In genomic region chr1:107058245-107059032, GRCh38 we compare ENCODE assay signal across 8 cellular contexts. TPM values are rescaled to one million over a fixed set of nuclear protein-coding genes. Genes with fewer than 3 reads are reported as not detected.
DNase-seq lines count a peak whose midpoint lies in the region; ATAC-seq and TF ChIP-seq lines count a peak whose summit lies in the region.

No MANE protein-coding gene starts in this region.

- H3K9ac ChIP-seq in BLaER1: peak overlapping the region; percentile 95

- no peaks in the 10 kb centered on the region for H4K20me1 ChIP-seq in BLaER1

- H3K9me3 ChIP-seq in BLaER1: no peaks in the 10 kb centered on the region
- no peaks in the 10 kb centered on the region for H3K9me3 ChIP-seq in HAP-1
- no peaks in the 10 kb centered on the region for H3K9me3 ChIP-seq in lower lobe of right lung

- in situ Hi-C loops in HAP-1 (cut with MboI; ENCODE audit: low sequenced_read_pairs): no loop called here

- DNase-seq in HAP-1 (ENCODE audit: low spot score in 2 of 2) (no peak), lower lobe of right lung (no peak), NCI-H82 treated with DMSO at 0.1 percent for 48 hours (lab: John Stamatoyannopoulos, UW; ENCODE audit: unreplicated experiment) (no peak), NCI-H82 (lab: John Stamatoyannopoulos, UW) (no peak), T-helper 9 cell (no peak)
- DNase-seq in activated naive CD4-positive, alpha-beta T cell treated with anti-CD3 and anti-CD28 coated beads, Interleukin-2, amount 50 U/mL, for 72 hours (ENCODE audit: low spot score in 2 of 2): no peak

- peak overlapping the region; percentile 97 for H3K4me3 ChIP-seq in BLaER1
- H3K4me3 ChIP-seq in HAP-1: peak overlapping the region; percentile 64
- peak overlapping the region; percentile 97 for H3K4me3 ChIP-seq in lower lobe of right lung

- H3K27ac Mint-ChIP-seq in activated naive CD4-positive, alpha-beta T cell treated with anti-CD3 and anti-CD28 coated beads, Interleukin-2, amount 50 U/mL, for 72 hours: peak overlapping the region; percentile 17 to 96

- TF ChIP-seq CTCF in lower lobe of right lung (IDR thresholded peaks at IDR 0.05): no peak

- no peak for ATAC-seq in activated naive CD4-positive, alpha-beta T cell treated with anti-CD3 and anti-CD28 coated beads, Interleukin-2, amount 50 U/mL, for 72 hours
- ATAC-seq in lower lobe of right lung (no peak), HG03159 (IDR thresholded peaks at IDR 0.05; ENCODE audit: unreplicated experiment) (no peak)

- H3K27ac ChIP-seq in BLaER1 (peak overlapping the region; percentile 95), lower lobe of right lung (no peak overlapping the region)

- H3K36me3 Mint-ChIP-seq in activated naive CD4-positive, alpha-beta T cell treated with anti-CD3 and anti-CD28 coated beads, Interleukin-2, amount 50 U/mL, for 72 hours: peaks cover 28 to 33% of the 10 kb centered on the region in 2 donors

- H3K4me1 ChIP-seq in BLaER1 (peaks cover 25% of the 10 kb centered on the region), HAP-1 (peaks cover 2% of the 10 kb centered on the region), lower lobe of right lung (peaks cover 13% of the 10 kb centered on the region)

- intact Hi-C loops in lower lobe of right lung (cut with DNase I): no loop called here

- H3K4me2 ChIP-seq in BLaER1: peak overlapping the region; percentile 97

- H3K36me3 ChIP-seq in BLaER1 (peaks cover 18% of the 10 kb centered on the region), HAP-1 (replicated peaks) (peaks cover 5% of the 10 kb centered on the region; the same call in 1 of the 2 replicates), lower lobe of right lung (no peaks in the 10 kb centered on the region)

- H3K9me3 Mint-ChIP-seq in activated naive CD4-positive, alpha-beta T cell treated with anti-CD3 and anti-CD28 coated beads, Interleukin-2, amount 50 U/mL, for 72 hours: no peaks in the 10 kb centered on the region

- no peaks in the 10 kb centered on the region for H3K27me3 ChIP-seq in BLaER1
- H3K27me3 ChIP-seq in HAP-1 (ENCODE audit: low read depth): no peaks in the 10 kb centered on the region
- no peaks in the 10 kb centered on the region for H3K27me3 ChIP-seq in lower lobe of right lung (ENCODE audit: low read depth)

RNA-seq across cellular contexts. Expression of gene PRMT6, which starts 2.0 kb away (rescaled TPM):
- 10 to 100 TPM in 1 of 2 donors, 1 to 10 TPM in 1; 2.8 to 11.8 TPM for total RNA-seq in activated naive CD4-positive, alpha-beta T cell treated with anti-CD3 and anti-CD28 coated beads, Interleukin-2, amount 50 U/mL, for 72 hours
- 11.4 TPM for total RNA-seq in lower lobe of right lung
